ENCODE assay signal across 8 cellular contexts in genomic region chr10:30510932-30511700, GRCh38.
DNase-seq lines count a peak whose midpoint lies in the region; ATAC-seq, FAIRE-seq and TF ChIP-seq lines count a peak whose summit lies in the region.

No MANE protein-coding gene starts in this region.

- peaks cover 4% of the 10 kb centered on the region for H3K4me1 Mint-ChIP-seq in activated naive CD4-positive, alpha-beta T cell treated with anti-CD3 and anti-CD28 coated beads for 36 hours (ENCODE audit: low read depth)

- H3K4me3 ChIP-seq in ascending aorta: no peak overlapping the region
- H3K4me3 ChIP-seq in aorta (ENCODE audit: low read length in 2 of 2): no peak overlapping the region

- H3K9me3 Mint-ChIP-seq in activated naive CD4-positive, alpha-beta T cell treated with anti-CD3 and anti-CD28 coated beads, Interleukin-2, amount 50 U/mL, for 72 hours: no peaks in the 10 kb centered on the region
- H3K9me3 Mint-ChIP-seq in activated naive CD4-positive, alpha-beta T cell treated with anti-CD3 and anti-CD28 coated beads for 36 hours: no peaks in the 10 kb centered on the region

- peak; percentile 21 to 59 for ATAC-seq in activated naive CD4-positive, alpha-beta T cell treated with anti-CD3 and anti-CD28 coated beads, Interleukin-2, amount 50 U/mL, for 72 hours
- ATAC-seq in HG03095 (IDR thresholded peaks at IDR 0.05; ENCODE audit: unreplicated experiment) (peak; percentile 26), aorta (ENCODE audit: low FRiP score) (peak; percentile 9)

- no peak for FAIRE-seq in RCC 7860 (lab: Jason Lieb, UNC)

- H3K27me3 Mint-ChIP-seq in activated naive CD4-positive, alpha-beta T cell treated with anti-CD3 and anti-CD28 coated beads for 36 hours (ENCODE audit: low read depth): no peaks in the 10 kb centered on the region

- WGBS in aorta, 2 donors: 12 to 14% methylated on average over 4 of the region's 4 CpGs

- no peaks in the 10 kb centered on the region for H3K36me3 ChIP-seq in ascending aorta
- H3K36me3 ChIP-seq in aorta (ENCODE audit: control insufficient read depth in 1 of 2, insufficient read depth in 2 of 2, low read length in 1 of 2): no peaks in the 10 kb centered on the region

- H3K4me3 Mint-ChIP-seq in activated naive CD4-positive, alpha-beta T cell treated with anti-CD3 and anti-CD28 coated beads for 36 hours: no peak overlapping the region

- no peak for TF ChIP-seq CTCF in ascending aorta (IDR thresholded peaks at IDR 0.05)

- CTCF ChIA-PET in activated naive CD4-positive, alpha-beta T cell treated with anti-CD3 and anti-CD28 coated beads for 36 hours (lab: Charles Lee): interaction anchor here (1.2 kb wide), 1 partner anchor 22 kb away, joined by 3 read pairs; no protein-coding TSS in a partner anchor

- H3K4me1 ChIP-seq in ascending aorta (peaks cover 0 to 5% of the 10 kb centered on the region in 2 donors), aorta (ENCODE audit: control insufficient read depth in 1 of 2, insufficient read depth in 2 of 2, low read length in 2 of 2) (peaks cover 4 to 5% of the 10 kb centered on the region in 2 donors)

- no peaks in the 10 kb centered on the region for H3K9me3 ChIP-seq in ascending aorta
- no peaks in the 10 kb centered on the region for H3K9me3 ChIP-seq in aorta (ENCODE audit: control insufficient read depth, low read length)

- DNase-seq in activated naive CD4-positive, alpha-beta T cell treated with anti-CD3 and anti-CD28 coated beads, Interleukin-2, amount 50 U/mL, for 72 hours (ENCODE audit: low spot score in 2 of 2): no peak
- DNase-seq in activated naive CD4-positive, alpha-beta T cell treated with anti-CD3 and anti-CD28 coated beads for 36 hours: no peak
- DNase-seq in ascending aorta (ENCODE audit: low spot score in 2 of 2): no peak
- peak in 1 of 2 donors; percentile 9 for DNase-seq in aorta
- no peak for DNase-seq in RCC 7860 (ENCODE audit: low spot score)
- DNase-seq in GF-D8 (lab: John Stamatoyannopoulos, UW): no peak
- no peak for DNase-seq in superior temporal gyrus (ENCODE audit: extremely low spot score)

- H3K27ac ChIP-seq in ascending aorta (peak overlapping the region; percentile 55 to 61), aorta (ENCODE audit: low read depth in 1 of 2, low read length in 2 of 2) (peak overlapping the region in 1 of 2 donors; percentile 38)

- intact Hi-C loops in activated naive CD4-positive, alpha-beta T cell treated with anti-CD3 and anti-CD28 coated beads for 36 hours (cut with micrococcal nuclease): no loop called here
- intact Hi-C loops in ascending aorta (cut with DNase I): no loop called here
- intact Hi-C loops in aorta (cut with DNase I): no loop called here

- H3K36me3 Mint-ChIP-seq in activated naive CD4-positive, alpha-beta T cell treated with anti-CD3 and anti-CD28 coated beads, Interleukin-2, amount 50 U/mL, for 72 hours: no peaks in the 10 kb centered on the region
- H3K36me3 Mint-ChIP-seq in activated naive CD4-positive, alpha-beta T cell treated with anti-CD3 and anti-CD28 coated beads for 36 hours (ENCODE audit: low read depth): no peaks in the 10 kb centered on the region

- peak overlapping the region; percentile 16 to 88 for H3K27ac Mint-ChIP-seq in activated naive CD4-positive, alpha-beta T cell treated with anti-CD3 and anti-CD28 coated beads, Interleukin-2, amount 50 U/mL, for 72 hours
- no peak overlapping the region for H3K27ac Mint-ChIP-seq in activated naive CD4-positive, alpha-beta T cell treated with anti-CD3 and anti-CD28 coated beads for 36 hours

- H3K27me3 ChIP-seq in ascending aorta (no peaks in the 10 kb centered on the region), aorta (ENCODE audit: control insufficient read depth in 1 of 2, insufficient read depth in 2 of 2, low read length in 1 of 2) (no peaks in the 10 kb centered on the region)
